Comparison of ENCODE assay signal across 1 cellular context in genomic region chr1:32013386-32014198, GRCh38.
TF ChIP-seq lines count a peak whose summit lies in the region.

KHDRBS1 (plus strand) TSS chr1:32013868; CDS start chr1:32013996, 128 bp downstream.

TF ChIP-seq in HepG2, 621 proteins besides CTCF, POLR2A, EP300 and RAD21 (continued from another document and continues in another):
- TF ChIP-seq, protein P1, sequence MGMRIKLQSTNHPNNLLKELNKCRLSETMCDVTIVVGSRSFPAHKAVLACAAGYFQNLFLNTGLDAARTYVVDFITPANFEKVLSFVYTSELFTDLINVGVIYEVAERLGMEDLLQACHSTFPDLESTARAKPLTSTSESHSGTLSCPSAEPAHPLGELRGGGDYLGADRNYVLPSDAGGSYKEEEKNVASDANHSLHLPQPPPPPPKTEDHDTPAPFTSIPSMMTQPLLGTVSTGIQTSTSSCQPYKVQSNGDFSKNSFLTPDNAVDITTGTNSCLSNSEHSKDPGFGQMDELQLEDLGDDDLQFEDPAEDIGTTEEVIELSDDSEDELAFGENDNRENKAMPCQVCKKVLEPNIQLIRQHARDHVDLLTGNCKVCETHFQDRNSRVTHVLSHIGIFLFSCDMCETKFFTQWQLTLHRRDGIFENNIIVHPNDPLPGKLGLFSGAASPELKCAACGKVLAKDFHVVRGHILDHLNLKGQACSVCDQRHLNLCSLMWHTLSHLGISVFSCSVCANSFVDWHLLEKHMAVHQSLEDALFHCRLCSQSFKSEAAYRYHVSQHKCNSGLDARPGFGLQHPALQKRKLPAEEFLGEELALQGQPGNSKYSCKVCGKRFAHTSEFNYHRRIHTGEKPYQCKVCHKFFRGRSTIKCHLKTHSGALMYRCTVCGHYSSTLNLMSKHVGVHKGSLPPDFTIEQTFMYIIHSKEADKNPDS (CRISPR knock-in tag; IDR thresholded peaks at IDR 0.05): peak; percentile 86; the same call in 1 of the 2 replicates
- TF ChIP-seq MIER3 (CRISPR knock-in tag; IDR thresholded peaks at IDR 0.05; ENCODE audit: borderline replicate concordance): no peak; the same call in 1 of the 2 replicates
- TF ChIP-seq ZNF839 (CRISPR knock-in tag; IDR thresholded peaks at IDR 0.05; ENCODE audit: borderline replicate concordance): 0 out of 2 replicates have a peak, but pooled peaks have one; percentile 67
- TF ChIP-seq ZNF552 (CRISPR knock-in tag; IDR thresholded peaks at IDR 0.05; ENCODE audit: borderline replicate concordance): no peak
- TF ChIP-seq ZNF432 (CRISPR knock-in tag; IDR thresholded peaks at IDR 0.05; ENCODE audit: borderline replicate concordance): no peak
- peak; percentile 80 for TF ChIP-seq GATAD2A (CRISPR knock-in tag; IDR thresholded peaks at IDR 0.05)
- peak; percentile 74; the same call in 1 of the 2 replicates for TF ChIP-seq ZNF44 (CRISPR knock-in tag; IDR thresholded peaks at IDR 0.05)
- no peak for TF ChIP-seq MAFG (CRISPR knock-in tag; IDR thresholded peaks at IDR 0.05)
- TF ChIP-seq, protein P2, sequence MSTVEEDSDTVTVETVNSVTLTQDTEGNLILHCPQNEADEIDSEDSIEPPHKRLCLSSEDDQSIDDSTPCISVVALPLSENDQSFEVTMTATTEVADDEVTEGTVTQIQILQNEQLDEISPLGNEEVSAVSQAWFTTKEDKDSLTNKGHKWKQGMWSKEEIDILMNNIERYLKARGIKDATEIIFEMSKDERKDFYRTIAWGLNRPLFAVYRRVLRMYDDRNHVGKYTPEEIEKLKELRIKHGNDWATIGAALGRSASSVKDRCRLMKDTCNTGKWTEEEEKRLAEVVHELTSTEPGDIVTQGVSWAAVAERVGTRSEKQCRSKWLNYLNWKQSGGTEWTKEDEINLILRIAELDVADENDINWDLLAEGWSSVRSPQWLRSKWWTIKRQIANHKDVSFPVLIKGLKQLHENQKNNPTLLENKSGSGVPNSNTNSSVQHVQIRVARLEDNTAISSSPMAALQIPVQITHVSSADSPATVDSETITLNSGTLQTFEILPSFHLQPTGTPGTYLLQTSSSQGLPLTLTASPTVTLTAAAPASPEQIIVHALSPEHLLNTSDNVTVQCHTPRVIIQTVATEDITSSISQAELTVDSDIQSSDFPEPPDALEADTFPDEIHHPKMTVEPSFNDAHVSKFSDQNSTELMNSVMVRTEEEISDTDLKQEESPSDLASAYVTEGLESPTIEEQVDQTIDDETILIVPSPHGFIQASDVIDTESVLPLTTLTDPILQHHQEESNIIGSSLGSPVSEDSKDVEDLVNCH (CRISPR knock-in tag; IDR thresholded peaks at IDR 0.05): no peak
- peak; percentile 43; the same call in 1 of the 2 replicates for TF ChIP-seq BORCS8-MEF2B (CRISPR knock-in tag; IDR thresholded peaks at IDR 0.05)
- no peak for TF ChIP-seq RELA (CRISPR knock-in tag; IDR thresholded peaks at IDR 0.05)
- TF ChIP-seq BRCA1 (CRISPR knock-in tag; IDR thresholded peaks at IDR 0.05): no peak
- TF ChIP-seq KAT2B (IDR thresholded peaks at IDR 0.05; ENCODE audit: borderline replicate concordance, low read depth, low read length): no peak
- TF ChIP-seq PTBP1 (IDR thresholded peaks at IDR 0.05; ENCODE audit: low read depth, low read length, poor library complexity, severe bottlenecking): no peak
- peak; percentile 45; the same call in 1 of the 2 replicates for TF ChIP-seq ZSCAN21 (CRISPR knock-in tag; IDR thresholded peaks at IDR 0.05; ENCODE audit: borderline replicate concordance)
- TF ChIP-seq AHR (CRISPR knock-in tag; IDR thresholded peaks at IDR 0.05): no peak
- no peak for TF ChIP-seq ZNF513 (CRISPR knock-in tag; conservative IDR thresholded peaks at IDR 0.05)
- TF ChIP-seq TBX2 (CRISPR knock-in tag; IDR thresholded peaks at IDR 0.05; ENCODE audit: borderline replicate concordance): peak; percentile 79
- TF ChIP-seq ZNF776 (CRISPR knock-in tag; IDR thresholded peaks at IDR 0.05): peak; percentile 88; the same call in 1 of the 2 replicates
- TF ChIP-seq FOXK1 (CRISPR knock-in tag; IDR thresholded peaks at IDR 0.05; ENCODE audit: borderline replicate concordance, low read depth): peak; percentile 46; the same call in 1 of the 2 replicates
- TF ChIP-seq REL (CRISPR knock-in tag; conservative IDR thresholded peaks at IDR 0.05): peak; percentile 83; the same call in 1 of the 2 replicates
- TF ChIP-seq ZBTB42 (CRISPR knock-in tag; IDR thresholded peaks at IDR 0.05): no peak
- TF ChIP-seq ZNF782 (CRISPR knock-in tag; IDR thresholded peaks at IDR 0.05; ENCODE audit: borderline replicate concordance): peak; percentile 70; the same call in 1 of the 2 replicates
- no peak for TF ChIP-seq ZBTB4 (CRISPR knock-in tag; IDR thresholded peaks at IDR 0.05; ENCODE audit: borderline replicate concordance)
- no peak for TF ChIP-seq JUNB (CRISPR knock-in tag; IDR thresholded peaks at IDR 0.05; ENCODE audit: borderline replicate concordance)
- no peak for TF ChIP-seq TBP (CRISPR knock-in tag; IDR thresholded peaks at IDR 0.05)
- TF ChIP-seq ZNF260 (CRISPR knock-in tag; IDR thresholded peaks at IDR 0.05; ENCODE audit: borderline replicate concordance, low read depth): no peak
- TF ChIP-seq, protein P3, sequence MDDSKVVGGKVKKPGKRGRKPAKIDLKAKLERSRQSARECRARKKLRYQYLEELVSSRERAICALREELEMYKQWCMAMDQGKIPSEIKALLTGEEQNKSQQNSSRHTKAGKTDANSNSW (CRISPR knock-in tag; IDR thresholded peaks at IDR 0.05; ENCODE audit: borderline replicate concordance): no peak; the same call in 1 of the 2 replicates
- no peak for TF ChIP-seq ZFP62 (CRISPR knock-in tag; IDR thresholded peaks at IDR 0.05)
- no peak; the same call in 1 of the 2 replicates for TF ChIP-seq ZNF124 (CRISPR knock-in tag; IDR thresholded peaks at IDR 0.05)
- no peak for TF ChIP-seq PCBP2 (optimal IDR thresholded peaks at IDR 0.05; ENCODE audit: low read depth, low read length, poor library complexity, severe bottlenecking)
- no peak for TF ChIP-seq EHMT2 (IDR thresholded peaks at IDR 0.05; ENCODE audit: borderline replicate concordance, low read depth, low read length)
- TF ChIP-seq ZFX (CRISPR knock-in tag; IDR thresholded peaks at IDR 0.05; ENCODE audit: low read depth): peak; percentile 84
- TF ChIP-seq TP53 (CRISPR knock-in tag; conservative IDR thresholded peaks at IDR 0.05): 0 out of 2 replicates have a peak, but pooled peaks have one; percentile 24
- TF ChIP-seq AKNA (CRISPR knock-in tag; IDR thresholded peaks at IDR 0.05; ENCODE audit: borderline replicate concordance): no peak
- TF ChIP-seq CENPX (CRISPR knock-in tag; IDR thresholded peaks at IDR 0.05): no peak
- no peak for TF ChIP-seq AGO1 (IDR thresholded peaks at IDR 0.05; ENCODE audit: low read depth, low read length, poor library complexity, severe bottlenecking)
- TF ChIP-seq ATAD3A (CRISPR knock-in tag; IDR thresholded peaks at IDR 0.05): no peak
- TF ChIP-seq KDM2A (CRISPR knock-in tag; IDR thresholded peaks at IDR 0.05; ENCODE audit: borderline replicate concordance, low read depth): peak; percentile 74; the same call in 1 of the 2 replicates
- peak; percentile 84 for TF ChIP-seq PATZ1 (CRISPR knock-in tag; IDR thresholded peaks at IDR 0.05)
- TF ChIP-seq KLF15 (CRISPR knock-in tag; IDR thresholded peaks at IDR 0.05; ENCODE audit: borderline replicate concordance): no peak
- no peak for TF ChIP-seq ADNP (CRISPR knock-in tag; IDR thresholded peaks at IDR 0.05)
- TF ChIP-seq IKZF5 (CRISPR knock-in tag; IDR thresholded peaks at IDR 0.05): peak; percentile 62; the same call in 1 of the 2 replicates
- no peak for TF ChIP-seq FOXK2 (IDR thresholded peaks at IDR 0.05)
- TF ChIP-seq SP1 (IDR thresholded peaks at IDR 0.05): no peak
- TF ChIP-seq SP1 (CRISPR knock-in tag; IDR thresholded peaks at IDR 0.05): peak; percentile 88
- TF ChIP-seq ZNF607 (CRISPR knock-in tag; IDR thresholded peaks at IDR 0.05; ENCODE audit: borderline replicate concordance): peak; percentile 87
- no peak for TF ChIP-seq SSRP1 (CRISPR knock-in tag; IDR thresholded peaks at IDR 0.05)
- TF ChIP-seq NFKB2 (CRISPR knock-in tag; IDR thresholded peaks at IDR 0.05; ENCODE audit: borderline replicate concordance): peak; percentile 90; the same call in 1 of the 2 replicates
